ENCODE assay signal across 8 cellular contexts in genomic region chr5:140113699-140114263, GRCh38. TPM values are rescaled to one million over a fixed set of nuclear protein-coding genes. Genes with fewer than 3 reads are reported as not detected.
DNase-seq lines count a peak whose midpoint lies in the region; ATAC-seq and TF ChIP-seq lines count a peak whose summit lies in the region.

TSS of gene PURA (plus strand) at chr5:140114109. CDS start at chr5:140114182, 73 bp downstream.

- H3K9me3 Mint-ChIP-seq in CD8-positive, alpha-beta T cell, result no peaks in the 10 kb centered on the region
- H3K9me3 Mint-ChIP-seq in activated CD4-positive, alpha-beta memory T cell treated with anti-CD3 and anti-CD28 coated beads for 36 hours, result no peaks in the 10 kb centered on the region

- no peaks in the 10 kb centered on the region for H3K9me3 ChIP-seq in CD8-positive, alpha-beta T cell (ENCODE audit: low read length)
- no peaks in the 10 kb centered on the region for H3K9me3 ChIP-seq in duodenal mucosa (ENCODE audit: control insufficient read depth in 1 of 2, low read length in 2 of 2)
- H3K9me3 ChIP-seq in lung (ENCODE audit: control insufficient read depth in 2 of 2, insufficient read depth in 1 of 2, low read length in 1 of 2), result no peaks in the 10 kb centered on the region

- POLR2A ChIA-PET in CD8-positive, alpha-beta T cell (lab: Charles Lee), result interaction anchor here (0.6 to 3.0 kb wide), 6 partner anchors 8 to 550 kb away, joined by 3 to 13 read pairs (median 7); partner anchors contain the start of genes CYSTM1 and IK
- POLR2A ChIA-PET in activated CD4-positive, alpha-beta memory T cell treated with anti-CD3 and anti-CD28 coated beads for 36 hours (lab: Charles Lee), result interaction anchor here (0.9 to 1.0 kb wide), 2 partner anchors 7 to 41 kb away, joined by 3 read pairs; no protein-coding TSS in a partner anchor

- peak; percentile 93 to 98 (median 97) for DNase-seq in CD8-positive, alpha-beta T cell
- DNase-seq in NCI-H82 treated with DMSO at 0.1 percent for 48 hours (lab: John Stamatoyannopoulos, UW; ENCODE audit: unreplicated experiment) (peak; percentile 89), lung (ENCODE audit: low spot score) (peak; percentile 96)
- DNase-seq in activated CD4-positive, alpha-beta memory T cell treated with anti-CD3 and anti-CD28 coated beads for 36 hours, result peak; percentile 97
- peak; percentile 90 to 94 (median 93) for DNase-seq in stimulated activated CD4-positive, alpha-beta T cell treated with anti-CD3 and anti-CD28 coated beads, TNF-alpha, amount 100 ng/mL, for 24 hours (ENCODE audit: low read depth in 3 of 3)

- peak within 1 kb of the TSS; percentile 91 for H3K4me3 Mint-ChIP-seq in CD8-positive, alpha-beta T cell
- peak within 1 kb of the TSS; percentile 83 for H3K4me3 Mint-ChIP-seq in activated CD4-positive, alpha-beta memory T cell treated with anti-CD3 and anti-CD28 coated beads for 36 hours

- H3K27me3 ChIP-seq in CD8-positive, alpha-beta T cell (ENCODE audit: insufficient read depth, low read length), result no peaks in the 10 kb centered on the region
- H3K27me3 ChIP-seq in duodenal mucosa (ENCODE audit: control insufficient read depth in 1 of 2, insufficient read depth in 2 of 2, low read length in 2 of 2), result peaks cover 0 to 10% of the 10 kb centered on the region in 2 donors
- no peaks in the 10 kb centered on the region for H3K27me3 ChIP-seq in lung (ENCODE audit: control insufficient read depth, insufficient read depth)

- H3K27ac ChIP-seq in CD8-positive, alpha-beta T cell (ENCODE audit: low read depth, low read length), result peak within 1 kb of the TSS; percentile 82
- H3K27ac ChIP-seq in duodenal mucosa (ENCODE audit: low read depth, low read length) (peak within 1 kb of the TSS; percentile 95), lung (ENCODE audit: low read depth in 1 of 2, low read length in 1 of 2) (peak within 1 kb of the TSS; percentile 73 to 99)

- H3K4me3 ChIP-seq in CD8-positive, alpha-beta T cell (ENCODE audit: low read depth, low read length), result peak within 1 kb of the TSS; percentile 88
- H3K4me3 ChIP-seq in duodenal mucosa (ENCODE audit: low read depth in 1 of 2, low read length in 2 of 2) (peak within 1 kb of the TSS; percentile 82 to 91), lung (peak within 1 kb of the TSS; percentile 87)

- H3K4me1 ChIP-seq in CD8-positive, alpha-beta T cell (ENCODE audit: insufficient read depth, low read length), result peaks cover 69% of the 10 kb centered on the region
- H3K4me1 ChIP-seq in duodenal mucosa (ENCODE audit: control insufficient read depth in 1 of 2, insufficient read depth in 2 of 2, low read length in 2 of 2) (peaks cover 45 to 49% of the 10 kb centered on the region in 2 donors), lung (ENCODE audit: control insufficient read depth in 2 of 2, insufficient read depth in 2 of 2, low read length in 2 of 2) (peaks cover 15 to 19% of the 10 kb centered on the region in 2 donors)

- WGBS in lung, 2 donors, result 0 to 2% methylated on average over 26 to 60 of the region's 60 CpGs

- peak within 1 kb of the TSS; percentile 88 to 92 for H3K9ac ChIP-seq in duodenal mucosa (ENCODE audit: low read depth in 1 of 2, low read length in 2 of 2)

- intact Hi-C loops in CD8-positive, alpha-beta T cell (cut with DNase I, micrococcal nuclease), result loop anchor here (1.0 to 10.0 kb wide), 17 partner anchors 7 to 1776 kb away; partner anchors contain the start of genes ANKHD1 (in 2 of the 2), CYSTM1 (in 2 of the 2), TMCO6 (in 2 of the 2) and CD14 (in 1 of the 2)
- intact Hi-C loops in activated CD4-positive, alpha-beta memory T cell treated with anti-CD3 and anti-CD28 coated beads for 36 hours (cut with micrococcal nuclease), result no loop called here

- H3K4me1 Mint-ChIP-seq in CD8-positive, alpha-beta T cell (ENCODE audit: low read depth), result peaks cover 77% of the 10 kb centered on the region
- peaks cover 68% of the 10 kb centered on the region for H3K4me1 Mint-ChIP-seq in activated CD4-positive, alpha-beta memory T cell treated with anti-CD3 and anti-CD28 coated beads for 36 hours (ENCODE audit: low read depth)

- peak within 1 kb of the TSS; percentile 95 for H3K27ac Mint-ChIP-seq in CD8-positive, alpha-beta T cell
- peak within 1 kb of the TSS; percentile 89 for H3K27ac Mint-ChIP-seq in activated CD4-positive, alpha-beta memory T cell treated with anti-CD3 and anti-CD28 coated beads for 36 hours

- ATAC-seq in CD8-positive, alpha-beta T cell, result peak; percentile 91
- peak; percentile 88 for ATAC-seq in GM19452 (IDR thresholded peaks at IDR 0.05; ENCODE audit: unreplicated experiment)
- ATAC-seq in HG03575 (IDR thresholded peaks at IDR 0.05; ENCODE audit: extremely low read depth, insufficient number of reproducible peaks, low FRiP score, unreplicated experiment), result peak; percentile 57
- peak; percentile 94 for ATAC-seq in lung (ENCODE audit: insufficient read depth, low FRiP score)

- TF ChIP-seq CTCF in CD8-positive, alpha-beta T cell (IDR thresholded peaks at IDR 0.05), result no peak
- TF ChIP-seq CTCF in lung (IDR thresholded peaks at IDR 0.05; ENCODE audit: control extremely low read depth, extremely low read depth), result no peak

- H3K36me3 Mint-ChIP-seq in CD8-positive, alpha-beta T cell, result peaks cover 6% of the 10 kb centered on the region
- H3K36me3 Mint-ChIP-seq in activated CD4-positive, alpha-beta memory T cell treated with anti-CD3 and anti-CD28 coated beads for 36 hours, result peaks cover 5% of the 10 kb centered on the region

- CTCF ChIA-PET in CD8-positive, alpha-beta T cell (lab: Charles Lee), result interaction anchor here (3.8 to 6.0 kb wide), 2 partner anchors 31 to 40 kb away, joined by 18 to 43 read pairs; no protein-coding TSS in a partner anchor
- CTCF ChIA-PET in activated CD4-positive, alpha-beta memory T cell treated with anti-CD3 and anti-CD28 coated beads for 36 hours (lab: Charles Lee), result interaction anchor here (1.4 to 8.1 kb wide), 3 partner anchors 10 to 41 kb away, joined by 5 to 112 read pairs (median 8); no protein-coding TSS in a partner anchor

- no peaks in the 10 kb centered on the region for H3K36me3 ChIP-seq in CD8-positive, alpha-beta T cell (ENCODE audit: insufficient read depth, low read length)
- H3K36me3 ChIP-seq in duodenal mucosa (ENCODE audit: control insufficient read depth in 1 of 2, insufficient read depth in 2 of 2, low read length in 2 of 2), result no peaks in the 10 kb centered on the region
- no peaks in the 10 kb centered on the region for H3K36me3 ChIP-seq in lung (ENCODE audit: control insufficient read depth in 2 of 2, insufficient read depth in 2 of 2, low read length in 2 of 2)

- peaks cover 12% of the 10 kb centered on the region for H3K27me3 Mint-ChIP-seq in CD8-positive, alpha-beta T cell (ENCODE audit: low read depth)
- no peaks in the 10 kb centered on the region for H3K27me3 Mint-ChIP-seq in activated CD4-positive, alpha-beta memory T cell treated with anti-CD3 and anti-CD28 coated beads for 36 hours

RNA-seq across cellular contexts. Expression of gene PURA, which starts in this region (rescaled TPM):
- 1 to 10 TPM; 4.0 to 4.3 TPM for total RNA-seq in CD8-positive, alpha-beta T cell
- total RNA-seq in activated CD4-positive, alpha-beta memory T cell treated with anti-CD3 and anti-CD28 coated beads for 36 hours, result 10 to 100 TPM; 12.0 to 12.3 TPM
- 10 to 100 TPM; 18.6 to 22.1 TPM for total RNA-seq in lung
- 1 to 10 TPM; 3.5 to 4.5 TPM for polyA plus RNA-seq in lung

Comparison
In these comparisons a context has a peak if more than half of its experiments do, and no peak if none do; other contexts are left out.
1. Peak in every context shown above with its lines: DNase-seq, ATAC-seq, H3K4me3 ChIP-seq and H3K27ac ChIP-seq.